Comparison of ENCODE assay signal across 23 cellular contexts in genomic region chr19:43681826-43682225, GRCh38. TPM values are rescaled to one million over a fixed set of nuclear protein-coding genes. Genes with fewer than 3 reads are reported as not detected.
"Had no signal": no experiment of that assay in that cellular context is flagged by ENCODE, and none has a peak within 500 bp of the region (broad histone marks: within the 10 kb centered on the region; RNA-seq: fewer than 3 reads in every experiment).

No MANE protein-coding gene starts in this region.

- DNase-seq: effector memory CD8-positive, alpha-beta T cell; gastrocnemius medialis; heart right ventricle; hypothalamus; kidney glomerular epithelial cell; mesendoderm; naive B cell; occipital lobe; pancreas; right cardiac atrium; small intestine; stimulated activated CD4-positive, alpha-beta T cell treated with anti-CD3 and anti-CD28 coated beads, Interleukin-12 subunit alpha, Interleukin-12 subunit beta, amount 100 ng/mL, for 4 hours; stimulated activated naive CD4-positive, alpha-beta T cell; stomach; substantia nigra; transverse colon had no signal

- H3K27me3 ChIP-seq: esophagus muscularis mucosa, gastrocnemius medialis, heart right ventricle, pancreas, stomach, transverse colon had no signal

- H3K4me1 Mint-ChIP-seq: neural crest cell had no signal

- ATAC-seq: effector memory CD8-positive, alpha-beta T cell; gastrocnemius medialis; heart right ventricle; pancreas; right cardiac atrium had no signal

- H3K27ac Mint-ChIP-seq: effector memory CD8-positive, alpha-beta T cell; progenitor cell of endocrine pancreas had no signal

- H3K4me3 Mint-ChIP-seq: effector memory CD8-positive, alpha-beta T cell; naive B cell; neural crest cell had no signal

- H3K27me3 Mint-ChIP-seq: effector memory CD8-positive, alpha-beta T cell had no signal

- H3K4me3 ChIP-seq: esophagus muscularis mucosa, gastrocnemius medialis, heart right ventricle, pancreas, stomach, thoracic aorta, transverse colon had no signal

- H3K27ac ChIP-seq: epithelial cell of prostate, esophagus muscularis mucosa, gastrocnemius medialis, heart right ventricle, pancreas, stomach, thoracic aorta, transverse colon had no signal

- H3K36me3 Mint-ChIP-seq: naive B cell had no signal

- H3K9me3 Mint-ChIP-seq: effector memory CD8-positive, alpha-beta T cell; naive B cell; neural crest cell had no signal

RNA-seq across cellular contexts. Expression of gene IRGC, which starts 34.0 kb away (rescaled TPM):
- polyA plus RNA-seq: heart right ventricle, liver, pancreas, right cardiac atrium, small intestine, stomach, urinary bladder had no signal
